15 cellular contexts compared by ENCODE assay signal in genomic region chr18:51009071-51009470, GRCh38. TPM values are rescaled to one million over a fixed set of nuclear protein-coding genes. Genes with fewer than 3 reads are reported as not detected.
DNase-seq lines count a peak whose midpoint lies in the region; ATAC-seq and TF ChIP-seq lines count a peak whose summit lies in the region.
"Had no signal": no experiment of that assay in that cellular context is flagged by ENCODE, and none has a peak within 500 bp of the region (broad histone marks: within the 10 kb centered on the region; RNA-seq: fewer than 3 reads in every experiment).

No MANE protein-coding gene starts in this region.

- H3K9me3 ChIP-seq in mucosa of descending colon: no peaks in the 10 kb centered on the region
- H3K9me3 ChIP-seq: gastrocnemius medialis, tibial nerve had no signal

- no peaks in the 10 kb centered on the region for H3K36me3 ChIP-seq in mucosa of descending colon (ENCODE audit: low read depth)
- H3K36me3 ChIP-seq: gastrocnemius medialis had no signal

- no peak overlapping the region for H3K4me3 ChIP-seq in mucosa of descending colon
- H3K4me3 ChIP-seq: gastrocnemius medialis, tibial nerve had no signal

- peak; percentile 42 for ATAC-seq in mucosa of descending colon
- ATAC-seq in GM21529 (IDR thresholded peaks at IDR 0.05; ENCODE audit: unreplicated experiment): no peak
- ATAC-seq: gastrocnemius medialis had no signal

- peak; percentile 2 to 78 (median 50) for DNase-seq in NCI-H1417 (lab: John Stamatoyannopoulos, UW)
- DNase-seq in NCI-H1417 treated with DMSO at 0.1 percent for 48 hours (lab: John Stamatoyannopoulos, UW): no peak
- DNase-seq in MV-4-11 (lab: John Stamatoyannopoulos, UW): peak; percentile 86
- peak; percentile 1 for DNase-seq in RPMI7951 (ENCODE audit: low read depth)
- DNase-seq in mucosa of descending colon: no peak
- DNase-seq in DMS114 treated with DMSO at 0.1 percent for 48 hours (lab: John Stamatoyannopoulos, UW; ENCODE audit: unreplicated experiment): no peak
- DNase-seq in NCI-H128 (lab: John Stamatoyannopoulos, UW; ENCODE audit: unreplicated experiment): no peak
- DNase-seq: activated CD4-positive, alpha-beta T cell treated with anti-CD3 and anti-CD28 coated beads, Interleukin-2, amount 10 ng/mL, durations not matched to agents 24 days and 14 days; activated effector memory CD4-positive, alpha-beta T cell treated with anti-CD3 and anti-CD28 coated beads, Interleukin-2, amount 50 U/mL, for 16 hours; gastrocnemius medialis; GDM1; H7; midbrain had no signal

- peaks cover 7% of the 10 kb centered on the region for H3K4me1 ChIP-seq in mucosa of descending colon (ENCODE audit: low read depth)
- H3K4me1 ChIP-seq: tibial nerve had no signal

- intact Hi-C loops in mucosa of descending colon (cut with DNase I, micrococcal nuclease): no loop called here

- no peak for TF ChIP-seq CTCF in mucosa of descending colon (IDR thresholded peaks at IDR 0.05)

RNA-seq across cellular contexts. Expression of gene SMAD4, which starts 20.9 kb away (rescaled TPM):
- total RNA-seq in RPMI7951 (2014; rRNA removed; shearing (Covaris generic)): 45.8 and 57.2 TPM in 2 replicates
- total RNA-seq in mucosa of descending colon: 100 to 1,000 TPM in 1 of 3 donors, 10 to 100 TPM in 2; 78.7 to 131 (median 93.1) TPM

RNA-seq across cellular contexts. Expression of gene ELAC1, which starts 41.2 kb away (rescaled TPM):
- 5.1 and 5.4 TPM in 2 replicates for total RNA-seq in RPMI7951 (2014; rRNA removed; shearing (Covaris generic))
- total RNA-seq in mucosa of descending colon: 10 to 100 TPM in 2 of 3 donors, 1 to 10 TPM in 1; 5.3 to 11.5 (median 11.3) TPM

Comparison
In these comparisons a context has a peak if more than half of its experiments do, and no peak if none do; other contexts are left out.
1. DNase-seq: peak in NCI-H1417 (3 of 3), MV-4-11 (single experiment) and RPMI7951 (single experiment); none in NCI-H1417 treated with DMSO at 0.1 percent for 48 hours (single experiment), mucosa of descending colon (0 of 3), DMS114 treated with DMSO at 0.1 percent for 48 hours (single experiment) and NCI-H128 (single experiment).